Comparison of ENCODE assay signal across 2 cellular contexts in the genomic region with DNA sequence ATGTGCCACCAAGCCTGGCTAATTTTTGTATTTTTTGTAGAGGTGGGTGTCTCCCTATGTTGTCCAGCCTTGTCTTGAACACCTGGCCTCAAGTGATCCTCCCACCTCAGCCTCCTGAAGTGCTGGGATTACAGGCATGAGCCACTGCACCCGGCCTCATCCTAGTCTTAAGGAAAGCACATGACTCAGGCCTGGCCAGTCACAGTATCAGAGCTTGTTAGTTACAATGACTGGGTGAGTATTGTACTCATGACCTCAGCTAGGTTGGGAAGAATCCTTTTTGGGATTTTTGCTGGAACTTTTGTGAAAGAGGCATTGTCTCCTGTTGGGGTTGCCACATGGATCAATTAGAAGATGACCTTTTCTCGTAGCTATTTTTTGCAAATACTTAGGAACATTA.
A peak's percentile ranks its signal among the peaks of the same experiment; 100 is the strongest.
TF ChIP-seq lines count a peak whose summit lies in the region.

No MANE protein-coding gene starts in this region.

TF ChIP-seq in SK-N-SH, 30 proteins besides CTCF, POLR2A, EP300 and RAD21:
- TF ChIP-seq, protein P1, sequence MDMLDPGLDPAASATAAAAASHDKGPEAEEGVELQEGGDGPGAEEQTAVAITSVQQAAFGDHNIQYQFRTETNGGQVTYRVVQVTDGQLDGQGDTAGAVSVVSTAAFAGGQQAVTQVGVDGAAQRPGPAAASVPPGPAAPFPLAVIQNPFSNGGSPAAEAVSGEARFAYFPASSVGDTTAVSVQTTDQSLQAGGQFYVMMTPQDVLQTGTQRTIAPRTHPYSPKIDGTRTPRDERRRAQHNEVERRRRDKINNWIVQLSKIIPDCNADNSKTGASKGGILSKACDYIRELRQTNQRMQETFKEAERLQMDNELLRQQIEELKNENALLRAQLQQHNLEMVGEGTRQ (IDR thresholded peaks at IDR 0.05; ENCODE audit: borderline replicate concordance, low read depth, low read length) = no peak
- TF ChIP-seq RFX5 (IDR thresholded peaks at IDR 0.05; ENCODE audit: low read length) (no peak), MEF2A (IDR thresholded peaks at IDR 0.05; ENCODE audit: borderline replicate concordance, low read depth) (no peak), NFIC (IDR thresholded peaks at IDR 0.05; ENCODE audit: borderline replicate concordance) (no peak)
- TF ChIP-seq, protein P2, sequence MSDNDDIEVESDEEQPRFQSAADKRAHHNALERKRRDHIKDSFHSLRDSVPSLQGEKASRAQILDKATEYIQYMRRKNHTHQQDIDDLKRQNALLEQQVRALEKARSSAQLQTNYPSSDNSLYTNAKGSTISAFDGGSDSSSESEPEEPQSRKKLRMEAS (IDR thresholded peaks at IDR 0.05; ENCODE audit: low read depth) = peak; percentile 27; the same call in 1 of the 2 replicates
- TF ChIP-seq, protein P3, sequence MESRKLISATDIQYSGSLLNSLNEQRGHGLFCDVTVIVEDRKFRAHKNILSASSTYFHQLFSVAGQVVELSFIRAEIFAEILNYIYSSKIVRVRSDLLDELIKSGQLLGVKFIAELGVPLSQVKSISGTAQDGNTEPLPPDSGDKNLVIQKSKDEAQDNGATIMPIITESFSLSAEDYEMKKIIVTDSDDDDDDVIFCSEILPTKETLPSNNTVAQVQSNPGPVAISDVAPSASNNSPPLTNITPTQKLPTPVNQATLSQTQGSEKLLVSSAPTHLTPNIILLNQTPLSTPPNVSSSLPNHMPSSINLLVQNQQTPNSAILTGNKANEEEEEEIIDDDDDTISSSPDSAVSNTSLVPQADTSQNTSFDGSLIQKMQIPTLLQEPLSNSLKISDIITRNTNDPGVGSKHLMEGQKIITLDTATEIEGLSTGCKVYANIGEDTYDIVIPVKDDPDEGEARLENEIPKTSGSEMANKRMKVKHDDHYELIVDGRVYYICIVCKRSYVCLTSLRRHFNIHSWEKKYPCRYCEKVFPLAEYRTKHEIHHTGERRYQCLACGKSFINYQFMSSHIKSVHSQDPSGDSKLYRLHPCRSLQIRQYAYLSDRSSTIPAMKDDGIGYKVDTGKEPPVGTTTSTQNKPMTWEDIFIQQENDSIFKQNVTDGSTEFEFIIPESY (IDR thresholded peaks at IDR 0.05; ENCODE audit: borderline replicate concordance, low read depth) = no peak
- TF ChIP-seq, protein P4, sequence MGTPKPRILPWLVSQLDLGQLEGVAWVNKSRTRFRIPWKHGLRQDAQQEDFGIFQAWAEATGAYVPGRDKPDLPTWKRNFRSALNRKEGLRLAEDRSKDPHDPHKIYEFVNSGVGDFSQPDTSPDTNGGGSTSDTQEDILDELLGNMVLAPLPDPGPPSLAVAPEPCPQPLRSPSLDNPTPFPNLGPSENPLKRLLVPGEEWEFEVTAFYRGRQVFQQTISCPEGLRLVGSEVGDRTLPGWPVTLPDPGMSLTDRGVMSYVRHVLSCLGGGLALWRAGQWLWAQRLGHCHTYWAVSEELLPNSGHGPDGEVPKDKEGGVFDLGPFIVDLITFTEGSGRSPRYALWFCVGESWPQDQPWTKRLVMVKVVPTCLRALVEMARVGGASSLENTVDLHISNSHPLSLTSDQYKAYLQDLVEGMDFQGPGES (IDR thresholded peaks at IDR 0.05; ENCODE audit: low read depth, low read length) = no peak

TF ChIP-seq in SK-N-SH treated with all-trans-retinoic acid at 6 μM for 48 hours, 23 proteins besides CTCF, POLR2A, EP300 and RAD21 (continued from another document):
- TF ChIP-seq, protein P5, sequence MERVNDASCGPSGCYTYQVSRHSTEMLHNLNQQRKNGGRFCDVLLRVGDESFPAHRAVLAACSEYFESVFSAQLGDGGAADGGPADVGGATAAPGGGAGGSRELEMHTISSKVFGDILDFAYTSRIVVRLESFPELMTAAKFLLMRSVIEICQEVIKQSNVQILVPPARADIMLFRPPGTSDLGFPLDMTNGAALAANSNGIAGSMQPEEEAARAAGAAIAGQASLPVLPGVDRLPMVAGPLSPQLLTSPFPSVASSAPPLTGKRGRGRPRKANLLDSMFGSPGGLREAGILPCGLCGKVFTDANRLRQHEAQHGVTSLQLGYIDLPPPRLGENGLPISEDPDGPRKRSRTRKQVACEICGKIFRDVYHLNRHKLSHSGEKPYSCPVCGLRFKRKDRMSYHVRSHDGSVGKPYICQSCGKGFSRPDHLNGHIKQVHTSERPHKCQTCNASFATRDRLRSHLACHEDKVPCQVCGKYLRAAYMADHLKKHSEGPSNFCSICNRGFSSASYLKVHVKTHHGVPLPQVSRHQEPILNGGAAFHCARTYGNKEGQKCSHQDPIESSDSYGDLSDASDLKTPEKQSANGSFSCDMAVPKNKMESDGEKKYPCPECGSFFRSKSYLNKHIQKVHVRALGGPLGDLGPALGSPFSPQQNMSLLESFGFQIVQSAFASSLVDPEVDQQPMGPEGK (CRISPR knock-in tag; IDR thresholded peaks at IDR 0.05; ENCODE audit: borderline replicate concordance) = no peak
- TF ChIP-seq CSDC2 (CRISPR knock-in tag; IDR thresholded peaks at IDR 0.05) (no peak), PPARA (CRISPR knock-in tag; IDR thresholded peaks at IDR 0.05; ENCODE audit: borderline replicate concordance) (no peak), ZFP30 (CRISPR knock-in tag; IDR thresholded peaks at IDR 0.05) (no peak), ZNF565 (CRISPR knock-in tag; conservative IDR thresholded peaks at IDR 0.05; ENCODE audit: low read depth) (no peak), BACH2 (CRISPR knock-in tag; IDR thresholded peaks at IDR 0.05; ENCODE audit: borderline replicate concordance) (no peak), ARNTL (CRISPR knock-in tag; IDR thresholded peaks at IDR 0.05; ENCODE audit: borderline replicate concordance, low read depth) (no peak), ZNF8 (CRISPR knock-in tag; IDR thresholded peaks at IDR 0.05) (no peak), ESRRG (CRISPR knock-in tag; IDR thresholded peaks at IDR 0.05) (no peak), RARB (CRISPR knock-in tag; IDR thresholded peaks at IDR 0.05) (no peak), ZFP3 (CRISPR knock-in tag; IDR thresholded peaks at IDR 0.05) (no peak), ZC3H10 (CRISPR knock-in tag; IDR thresholded peaks at IDR 0.05) (no peak), TCF4 (CRISPR knock-in tag; IDR thresholded peaks at IDR 0.05; ENCODE audit: borderline replicate concordance) (no peak), ZNF70 (CRISPR knock-in tag; IDR thresholded peaks at IDR 0.05) (no peak), SNAI2 (CRISPR knock-in tag; IDR thresholded peaks at IDR 0.05) (no peak)
- TF ChIP-seq, protein P6, sequence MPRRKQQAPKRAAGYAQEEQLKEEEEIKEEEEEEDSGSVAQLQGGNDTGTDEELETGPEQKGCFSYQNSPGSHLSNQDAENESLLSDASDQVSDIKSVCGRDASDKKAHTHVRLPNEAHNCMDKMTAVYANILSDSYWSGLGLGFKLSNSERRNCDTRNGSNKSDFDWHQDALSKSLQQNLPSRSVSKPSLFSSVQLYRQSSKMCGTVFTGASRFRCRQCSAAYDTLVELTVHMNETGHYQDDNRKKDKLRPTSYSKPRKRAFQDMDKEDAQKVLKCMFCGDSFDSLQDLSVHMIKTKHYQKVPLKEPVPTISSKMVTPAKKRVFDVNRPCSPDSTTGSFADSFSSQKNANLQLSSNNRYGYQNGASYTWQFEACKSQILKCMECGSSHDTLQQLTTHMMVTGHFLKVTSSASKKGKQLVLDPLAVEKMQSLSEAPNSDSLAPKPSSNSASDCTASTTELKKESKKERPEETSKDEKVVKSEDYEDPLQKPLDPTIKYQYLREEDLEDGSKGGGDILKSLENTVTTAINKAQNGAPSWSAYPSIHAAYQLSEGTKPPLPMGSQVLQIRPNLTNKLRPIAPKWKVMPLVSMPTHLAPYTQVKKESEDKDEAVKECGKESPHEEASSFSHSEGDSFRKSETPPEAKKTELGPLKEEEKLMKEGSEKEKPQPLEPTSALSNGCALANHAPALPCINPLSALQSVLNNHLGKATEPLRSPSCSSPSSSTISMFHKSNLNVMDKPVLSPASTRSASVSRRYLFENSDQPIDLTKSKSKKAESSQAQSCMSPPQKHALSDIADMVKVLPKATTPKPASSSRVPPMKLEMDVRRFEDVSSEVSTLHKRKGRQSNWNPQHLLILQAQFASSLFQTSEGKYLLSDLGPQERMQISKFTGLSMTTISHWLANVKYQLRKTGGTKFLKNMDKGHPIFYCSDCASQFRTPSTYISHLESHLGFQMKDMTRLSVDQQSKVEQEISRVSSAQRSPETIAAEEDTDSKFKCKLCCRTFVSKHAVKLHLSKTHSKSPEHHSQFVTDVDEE (CRISPR knock-in tag; IDR thresholded peaks at IDR 0.05) = no peak
- TF ChIP-seq, protein P7, sequence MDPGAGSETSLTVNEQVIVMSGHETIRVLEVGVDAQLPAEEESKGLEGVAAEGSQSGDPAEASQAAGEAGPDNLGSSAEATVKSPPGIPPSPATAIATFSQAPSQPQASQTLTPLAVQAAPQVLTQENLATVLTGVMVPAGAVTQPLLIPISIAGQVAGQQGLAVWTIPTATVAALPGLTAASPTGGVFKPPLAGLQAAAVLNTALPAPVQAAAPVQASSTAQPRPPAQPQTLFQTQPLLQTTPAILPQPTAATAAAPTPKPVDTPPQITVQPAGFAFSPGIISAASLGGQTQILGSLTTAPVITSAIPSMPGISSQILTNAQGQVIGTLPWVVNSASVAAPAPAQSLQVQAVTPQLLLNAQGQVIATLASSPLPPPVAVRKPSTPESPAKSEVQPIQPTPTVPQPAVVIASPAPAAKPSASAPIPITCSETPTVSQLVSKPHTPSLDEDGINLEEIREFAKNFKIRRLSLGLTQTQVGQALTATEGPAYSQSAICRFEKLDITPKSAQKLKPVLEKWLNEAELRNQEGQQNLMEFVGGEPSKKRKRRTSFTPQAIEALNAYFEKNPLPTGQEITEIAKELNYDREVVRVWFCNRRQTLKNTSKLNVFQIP (CRISPR knock-in tag; IDR thresholded peaks at IDR 0.05; ENCODE audit: borderline replicate concordance, low read depth) = no peak
- TF ChIP-seq, protein P8, sequence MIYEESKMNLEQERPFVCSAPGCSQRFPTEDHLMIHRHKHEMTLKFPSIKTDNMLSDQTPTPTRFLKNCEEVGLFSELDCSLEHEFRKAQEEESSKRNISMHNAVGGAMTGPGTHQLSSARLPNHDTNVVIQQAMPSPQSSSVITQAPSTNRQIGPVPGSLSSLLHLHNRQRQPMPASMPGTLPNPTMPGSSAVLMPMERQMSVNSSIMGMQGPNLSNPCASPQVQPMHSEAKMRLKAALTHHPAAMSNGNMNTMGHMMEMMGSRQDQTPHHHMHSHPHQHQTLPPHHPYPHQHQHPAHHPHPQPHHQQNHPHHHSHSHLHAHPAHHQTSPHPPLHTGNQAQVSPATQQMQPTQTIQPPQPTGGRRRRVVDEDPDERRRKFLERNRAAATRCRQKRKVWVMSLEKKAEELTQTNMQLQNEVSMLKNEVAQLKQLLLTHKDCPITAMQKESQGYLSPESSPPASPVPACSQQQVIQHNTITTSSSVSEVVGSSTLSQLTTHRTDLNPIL (CRISPR knock-in tag; IDR thresholded peaks at IDR 0.05; ENCODE audit: low read depth) = no peak
